In genomic region chr12:123436017-123436964, GRCh38 we compare ENCODE assay signal across 8 cellular contexts. TPM values are rescaled to one million over a fixed set of nuclear protein-coding genes. Genes with fewer than 3 reads are reported as not detected.
DNase-seq lines count a peak whose midpoint lies in the region; ATAC-seq and FAIRE-seq lines count a peak whose summit lies in the region.

Gene RILPL2, minus strand, starts transcription at chr12:123436684. Its CDS starts 264 bp downstream, at chr12:123436420.

- H3K36me3 ChIP-seq in neuronal stem cell (replicated peaks in 1 of 2; ENCODE audit: control insufficient read depth in 2 of 2, insufficient read depth in 2 of 2, low read length in 2 of 2), result no peaks in the 10 kb centered on the region

- H2BK12ac ChIP-seq in neuronal stem cell (ENCODE audit: low read length), result peak within 1 kb of the TSS; percentile 36

- peak within 1 kb of the TSS; percentile 37 for H2BK15ac ChIP-seq in neuronal stem cell (ENCODE audit: low read length)

- no peak for FAIRE-seq in HTR-8/SVneo (lab: Jason Lieb, UNC)

- ATAC-seq in GM21381 (IDR thresholded peaks at IDR 0.05; ENCODE audit: unreplicated experiment), result peak; percentile 79

- no peak within 1 kb of the TSS for H2AK5ac ChIP-seq in neuronal stem cell (ENCODE audit: low read depth, low read length)

- peak within 1 kb of the TSS; percentile 84 to 95 for H3K4me3 ChIP-seq in neuronal stem cell (ENCODE audit: low read length in 2 of 2)

- DNase-seq in DMS53 treated with DMSO at 0.1 percent for 48 hours (lab: John Stamatoyannopoulos, UW; ENCODE audit: unreplicated experiment) (peak; percentile 16), HTR-8/SVneo (ENCODE audit: insufficient read length, low spot score) (peak; percentile 75), SIG-M5 (lab: John Stamatoyannopoulos, UW) (peak; percentile 94), activated gamma-delta T cell treated with Interleukin-2 at 50 U/mL for 16 hours (peak; percentile 82), foreskin melanocyte (peak; percentile 45), neuronal stem cell (ENCODE audit: low spot score) (peak; percentile 49), stromal cell of bone marrow (ENCODE audit: low read depth) (peak; percentile 75)

- H3K27me3 ChIP-seq in neuronal stem cell (ENCODE audit: control insufficient read depth in 3 of 3, insufficient read depth in 3 of 3, low read depth in 1 of 3, low read length in 3 of 3), result peaks cover 0 to 11% (median 0%) of the 10 kb centered on the region in 3 experiments

- H3K4me2 ChIP-seq in neuronal stem cell (ENCODE audit: insufficient read depth, low read length, poor library complexity, severe bottlenecking), result peak within 1 kb of the TSS; percentile 97

- no peak within 1 kb of the TSS for H3K4ac ChIP-seq in neuronal stem cell (ENCODE audit: low read length)

- WGBS in neuronal stem cell (ENCODE audit: extremely low coverage in 2 of 2, insufficient read length in 2 of 2, insufficient replicate concordance in 1 of 2), 2 donors, result no CpG with 5 or more reads among the region's 69 CpGs

- no peaks in the 10 kb centered on the region for H3K9me3 ChIP-seq in neuronal stem cell (replicated peaks in 1 of 2; ENCODE audit: control insufficient read depth in 2 of 2, insufficient read depth in 1 of 2, low read depth in 1 of 2, low read length in 2 of 2)

- peak within 1 kb of the TSS; percentile 77 for H3K18ac ChIP-seq in neuronal stem cell (ENCODE audit: low read length)

- H2BK5ac ChIP-seq in neuronal stem cell (ENCODE audit: low read length), result no peak within 1 kb of the TSS

- H2AFZ ChIP-seq in neuronal stem cell (ENCODE audit: low read length), result peak within 1 kb of the TSS; percentile 100

- no peak within 1 kb of the TSS for H3K14ac ChIP-seq in neuronal stem cell (ENCODE audit: low read length)

- H4K91ac ChIP-seq in neuronal stem cell (ENCODE audit: low read depth, low read length, poor library complexity), result no peak within 1 kb of the TSS

- peaks cover 0 to 6% of the 10 kb centered on the region in 2 donors for H3K4me1 ChIP-seq in neuronal stem cell (ENCODE audit: control insufficient read depth in 2 of 2, insufficient read depth in 1 of 2, low read depth in 1 of 2, low read length in 2 of 2)

- H3K9ac ChIP-seq in neuronal stem cell (ENCODE audit: low read depth, low read length, poor library complexity), result peak within 1 kb of the TSS; percentile 85

- no peak within 1 kb of the TSS for H3K27ac ChIP-seq in neuronal stem cell (replicated peaks; ENCODE audit: low read length)

- no peaks in the 10 kb centered on the region for H3K79me1 ChIP-seq in neuronal stem cell (ENCODE audit: low read depth, low read length)

- H3K23ac ChIP-seq in neuronal stem cell (ENCODE audit: low read depth, low read length, poor library complexity), result peak within 1 kb of the TSS; percentile 90

- H2BK120ac ChIP-seq in neuronal stem cell (ENCODE audit: low read depth, low read length), result no peak within 1 kb of the TSS

- no peak within 1 kb of the TSS for H4K8ac ChIP-seq in neuronal stem cell (ENCODE audit: low read depth, low read length)

RNA-seq across cellular contexts. Expression of gene RILPL2, which starts in this region (rescaled TPM):
- polyA plus RNA-seq in neuronal stem cell (2013, experiment 1 of 2), result 2.2 TPM
- polyA plus RNA-seq in neuronal stem cell (2013, experiment 2 of 2), result 2.1 TPM

Comparison
In these comparisons a context has a peak if more than half of its experiments do, and no peak if none do; other contexts are left out.
1. DNase-seq: peak in every context shown above with its lines; median percentile 94 in SIG-M5; 82 in activated gamma-delta T cell treated with Interleukin-2 at 50 U/mL for 16 hours; 75 in HTR-8/SVneo; 75 in stromal cell of bone marrow; 49 in neuronal stem cell; 45 in foreskin melanocyte; 16 in DMS53 treated with DMSO at 0.1 percent for 48 hours.